ENCODE assay signal across 9 cellular contexts in genomic region chr9:2469681-2470141, GRCh38.
DNase-seq lines count a peak whose midpoint lies in the region; ATAC-seq, FAIRE-seq and TF ChIP-seq lines count a peak whose summit lies in the region.
"Had no signal": no experiment of that assay in that cellular context is flagged by ENCODE, and none has a peak within 500 bp of the region (broad histone marks: within the 10 kb centered on the region; RNA-seq: fewer than 3 reads in every experiment).

No MANE protein-coding gene starts in this region.

- H3K4me3 ChIP-seq in BLaER1 (no peak overlapping the region), keratinocyte (ENCODE audit: control insufficient read depth in 2 of 3, extremely low read depth in 1 of 3, insufficient read depth in 2 of 3, low read depth in 1 of 3, low read length in 3 of 3) (no peak overlapping the region)

- peaks cover 9% of the 10 kb centered on the region for H3K9me3 ChIP-seq in BLaER1
- H3K9me3 ChIP-seq in keratinocyte (ENCODE audit: control insufficient read depth, low read depth, low read length), result no peaks in the 10 kb centered on the region

- H2AFZ ChIP-seq in keratinocyte (ENCODE audit: control insufficient read depth, low read length), result no peak overlapping the region

- H3K4me2 ChIP-seq in BLaER1 (peak overlapping the region; percentile 7; the same call in 1 of the 2 replicates), keratinocyte (ENCODE audit: control insufficient read depth, extremely low read depth, insufficient read depth, low read depth, low read length) (no peak overlapping the region)

- no peak overlapping the region for H3K27ac ChIP-seq in BLaER1
- H3K27ac ChIP-seq in keratinocyte (ENCODE audit: control insufficient read depth, insufficient read depth, low read length), result no peak overlapping the region
- H3K27ac ChIP-seq: epithelial cell of prostate had no signal

- no peak for FAIRE-seq in keratinocyte (lab: Jason Lieb, UNC)

- dilution Hi-C loops in keratinocyte (cut with MboI; ENCODE audit: extremely low pct_ligation_motif_present, low sequenced_read_pairs), result no loop called here

- no peaks in the 10 kb centered on the region for H3K27me3 ChIP-seq in BLaER1
- no peaks in the 10 kb centered on the region for H3K27me3 ChIP-seq in keratinocyte (ENCODE audit: control insufficient read depth, extremely low read depth, insufficient read depth, low read length)

- peak in 2 of 3 experiments; percentile 10 to 54 for TF ChIP-seq CTCF in keratinocyte (optimal IDR thresholded peaks at IDR 0.05 in 1 of 3, IDR thresholded peaks at IDR 0.05 in 1 of 3, conservative IDR thresholded peaks at IDR 0.05 in 1 of 3; ENCODE audit: extremely low read depth in 1 of 3, insufficient read depth in 2 of 3, low read length in 3 of 3)

- no peak for DNase-seq in keratinocyte (ENCODE audit: low read depth, low spot score)
- DNase-seq in NCI-H2107 (lab: John Stamatoyannopoulos, UW), result no peak

- H3K36me3 ChIP-seq in BLaER1, result peaks cover 17% of the 10 kb centered on the region
- H3K36me3 ChIP-seq in keratinocyte (ENCODE audit: control insufficient read depth in 2 of 2, extremely low read depth in 1 of 2, insufficient read depth in 2 of 2, low read length in 2 of 2), result no peaks in the 10 kb centered on the region

- H3K9ac ChIP-seq in BLaER1 (no peak overlapping the region), keratinocyte (ENCODE audit: control insufficient read depth, extremely low read depth, insufficient read depth, low read length) (no peak overlapping the region)

- H4K20me1 ChIP-seq in BLaER1 (no peaks in the 10 kb centered on the region), keratinocyte (ENCODE audit: control insufficient read depth, extremely low read depth, insufficient read depth, low read length) (no peaks in the 10 kb centered on the region)

- ATAC-seq in GM19324 (IDR thresholded peaks at IDR 0.05; ENCODE audit: low FRiP score, unreplicated experiment) (peak; percentile 26), SK-N-SH treated with all-trans-retinoic acid at 6 μM for 48 hours (peak; percentile 96), GM18873 (IDR thresholded peaks at IDR 0.05; ENCODE audit: low FRiP score, unreplicated experiment) (no peak), HG03097 (IDR thresholded peaks at IDR 0.05; ENCODE audit: low FRiP score, unreplicated experiment) (no peak)
- ATAC-seq in activated CD4-positive, CD25-positive, alpha-beta regulatory T cell treated with anti-CD3 and anti-CD28 coated beads, Interleukin-2, amount 50 U/mL, for 24 hours, result no peak

- no peaks in the 10 kb centered on the region for H3K79me2 ChIP-seq in keratinocyte (ENCODE audit: control insufficient read depth, insufficient read depth, low read length)

- no peaks in the 10 kb centered on the region for H3K9me1 ChIP-seq in keratinocyte (ENCODE audit: control insufficient read depth, extremely low read depth, insufficient read depth, low read length)

- H3K4me1 ChIP-seq in BLaER1 (peaks cover 12% of the 10 kb centered on the region), keratinocyte (ENCODE audit: control insufficient read depth, extremely low read depth, insufficient read depth, low read length) (no peaks in the 10 kb centered on the region)

TF ChIP-seq in SK-N-SH treated with all-trans-retinoic acid at 6 μM for 48 hours, 23 proteins besides CTCF, POLR2A, EP300 and RAD21:
- no peak for TF ChIP-seq OSR1 (CRISPR knock-in tag; IDR thresholded peaks at IDR 0.05)
- TF ChIP-seq, protein P1, sequence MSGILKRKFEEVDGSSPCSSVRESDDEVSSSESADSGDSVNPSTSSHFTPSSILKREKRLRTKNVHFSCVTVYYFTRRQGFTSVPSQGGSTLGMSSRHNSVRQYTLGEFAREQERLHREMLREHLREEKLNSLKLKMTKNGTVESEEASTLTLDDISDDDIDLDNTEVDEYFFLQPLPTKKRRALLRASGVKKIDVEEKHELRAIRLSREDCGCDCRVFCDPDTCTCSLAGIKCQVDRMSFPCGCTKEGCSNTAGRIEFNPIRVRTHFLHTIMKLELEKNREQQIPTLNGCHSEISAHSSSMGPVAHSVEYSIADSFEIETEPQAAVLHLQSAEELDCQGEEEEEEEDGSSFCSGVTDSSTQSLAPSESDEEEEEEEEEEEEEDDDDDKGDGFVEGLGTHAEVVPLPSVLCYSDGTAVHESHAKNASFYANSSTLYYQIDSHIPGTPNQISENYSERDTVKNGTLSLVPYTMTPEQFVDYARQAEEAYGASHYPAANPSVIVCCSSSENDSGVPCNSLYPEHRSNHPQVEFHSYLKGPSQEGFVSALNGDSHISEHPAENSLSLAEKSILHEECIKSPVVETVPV (CRISPR knock-in tag; IDR thresholded peaks at IDR 0.05), result no peak

Comparison
In these comparisons a context has a peak if more than half of its experiments do, and no peak if none do; other contexts are left out.
1. ATAC-seq: peak in GM19324 (single experiment) and SK-N-SH treated with all-trans-retinoic acid at 6 μM for 48 hours (single experiment); none in activated CD4-positive, CD25-positive, alpha-beta regulatory T cell treated with anti-CD3 and anti-CD28 coated beads, Interleukin-2, amount 50 U/mL, for 24 hours (0 of 2), GM18873 (single experiment) and HG03097 (single experiment).